In the genomic region with DNA sequence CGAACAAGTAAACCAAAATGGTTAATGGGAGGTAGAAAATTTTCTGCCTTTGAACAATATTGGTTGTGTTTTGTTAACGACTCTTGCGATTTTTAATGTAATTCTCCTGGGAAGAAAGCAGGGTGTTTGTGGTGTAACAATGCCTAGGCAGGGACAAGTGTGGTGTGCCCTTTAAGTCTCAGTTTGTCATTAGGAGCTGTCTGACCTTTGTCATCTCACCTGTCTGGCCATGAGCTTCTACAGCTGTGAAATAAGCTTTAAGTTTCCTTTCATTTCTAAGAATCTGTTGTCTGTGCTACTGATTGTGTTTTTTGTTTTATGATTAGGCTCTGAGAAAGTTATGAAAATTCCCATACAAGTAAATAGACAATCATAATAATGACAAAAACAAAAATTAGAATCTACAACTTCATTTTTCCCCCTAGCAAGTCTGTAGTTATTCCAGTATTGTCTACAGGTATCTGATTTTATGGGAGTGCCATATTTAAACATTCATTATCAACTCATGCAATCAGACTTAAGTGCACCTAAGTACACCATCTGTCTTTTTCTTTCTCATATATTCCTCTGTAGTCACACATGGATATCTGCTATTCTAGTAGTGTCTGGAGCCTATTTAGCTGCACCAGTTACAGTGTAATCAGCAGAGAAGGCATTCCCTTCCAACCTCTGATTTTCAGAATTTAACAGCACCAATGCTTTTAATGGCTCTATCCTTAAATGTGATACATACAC, we compare ENCODE assay signal across 24 cellular contexts.
"Had no signal": no experiment of that assay in that cellular context is flagged by ENCODE, and none has a peak within 500 bp of the region (broad histone marks: within the 10 kb centered on the region; RNA-seq: fewer than 3 reads in every experiment).

No MANE protein-coding gene starts in this region.

- H3K4me3 Mint-ChIP-seq: activated CD4-positive, alpha-beta T cell treated with anti-CD3 and anti-CD28 coated beads for 36 hours; activated CD8-positive, alpha-beta T cell treated with anti-CD3 and anti-CD28 coated beads for 36 hours; activated naive CD8-positive, alpha-beta T cell treated with anti-CD3 and anti-CD28 coated beads, Interleukin-2, amount 10 ng/mL, durations not matched to agents 7 days and 5 days; activated T-cell treated with anti-CD3 and anti-CD28 coated beads, Interleukin-2, amount 50 U/mL, for 72 hours had no signal

- H3K27me3 ChIP-seq: adrenal gland, Peyer's patch, SJCRH30 had no signal

- H3K4me3 ChIP-seq: adrenal gland, Peyer's patch, SJCRH30 had no signal

- H3K27me3 Mint-ChIP-seq: activated CD8-positive, alpha-beta T cell treated with anti-CD3 and anti-CD28 coated beads for 36 hours; activated naive CD8-positive, alpha-beta T cell treated with anti-CD3 and anti-CD28 coated beads, Interleukin-2, amount 10 ng/mL, durations not matched to agents 7 days and 5 days had no signal

- DNase-seq: activated CD4-positive, alpha-beta T cell treated with anti-CD3 and anti-CD28 coated beads for 36 hours; activated CD4-positive, alpha-beta T cell treated with anti-CD3 and anti-CD28 coated beads, Interleukin-2, amount 50 U/mL, for 1 hour; activated CD8-positive, alpha-beta memory T cell treated with anti-CD3 and anti-CD28 coated beads, Interleukin-2, amount 50 U/mL, for 4 hours; activated CD8-positive, alpha-beta T cell treated with anti-CD3 and anti-CD28 coated beads for 36 hours; activated naive CD4-positive, alpha-beta T cell treated with anti-CD3 and anti-CD28 coated beads, Interleukin-2, amount 50 U/mL, for 16 hours; activated naive CD8-positive, alpha-beta T cell treated with anti-CD3 and anti-CD28 coated beads, Interleukin-2, amount 10 ng/mL, durations not matched to agents 7 days and 5 days; activated T-cell treated with anti-CD3 and anti-CD28 coated beads, Interleukin-2, amount 50 U/mL, for 72 hours; adrenal gland; cerebellar nuclear complex; NCI-H1092; NCI-H1436 treated with DMSO at 0.1 percent for 48 hours; NCI-H1930; NCI-H345; NCI-H510A; NCI-H748 treated with DMSO at 0.1 percent for 48 hours; Peyer's patch; Right ventricle myocardium superior; SJCRH30; SK-N-SH; T-helper 1 cell; WERI-Rb-1 had no signal

- H3K9me3 ChIP-seq: adrenal gland, SJCRH30, SK-N-SH had no signal

- H3K4me1 Mint-ChIP-seq: activated CD4-positive, alpha-beta T cell treated with anti-CD3 and anti-CD28 coated beads for 36 hours; activated naive CD8-positive, alpha-beta T cell treated with anti-CD3 and anti-CD28 coated beads, Interleukin-2, amount 10 ng/mL, durations not matched to agents 7 days and 5 days had no signal

- H3K4me1 ChIP-seq: adrenal gland, Peyer's patch, SJCRH30 had no signal

- ATAC-seq: activated CD4-positive, alpha-beta T cell treated with anti-CD3 and anti-CD28 coated beads for 36 hours; activated CD8-positive, alpha-beta T cell treated with anti-CD3 and anti-CD28 coated beads for 36 hours; activated T-cell treated with anti-CD3 and anti-CD28 coated beads, Interleukin-2, amount 50 U/mL, for 72 hours had no signal

- H3K9me2 ChIP-seq: SK-N-SH had no signal

- H3K27ac Mint-ChIP-seq: activated CD4-positive, alpha-beta T cell treated with anti-CD3 and anti-CD28 coated beads for 36 hours; activated CD8-positive, alpha-beta T cell treated with anti-CD3 and anti-CD28 coated beads for 36 hours; activated naive CD8-positive, alpha-beta T cell treated with anti-CD3 and anti-CD28 coated beads, Interleukin-2, amount 10 ng/mL, durations not matched to agents 7 days and 5 days; activated T-cell treated with anti-CD3 and anti-CD28 coated beads, Interleukin-2, amount 50 U/mL, for 72 hours; activated T-helper 2 cell treated with anti-CD3 and anti-CD28 coated beads, Interferon-gamma antibody, Interleukin-2, Interleukin-4, amounts not matched to agents 10 μg/mL and 5 μg/mL and 100 μg/mL, durations not matched to agents 14 hours and 24 hours and 36 hours had no signal

- H3K36me3 Mint-ChIP-seq: activated naive CD8-positive, alpha-beta T cell treated with anti-CD3 and anti-CD28 coated beads, Interleukin-2, amount 10 ng/mL, durations not matched to agents 7 days and 5 days had no signal

- H3K27ac ChIP-seq: adrenal gland, KMS-11, RWPE1, SJCRH30, WERI-Rb-1 had no signal

- H3K4me2 ChIP-seq: KMS-11, SK-N-SH had no signal

- H3K36me3 ChIP-seq: adrenal gland, Peyer's patch, SJCRH30, WERI-Rb-1 had no signal
